Comparison of ENCODE assay signal across 16 cellular contexts in the genomic region with DNA sequence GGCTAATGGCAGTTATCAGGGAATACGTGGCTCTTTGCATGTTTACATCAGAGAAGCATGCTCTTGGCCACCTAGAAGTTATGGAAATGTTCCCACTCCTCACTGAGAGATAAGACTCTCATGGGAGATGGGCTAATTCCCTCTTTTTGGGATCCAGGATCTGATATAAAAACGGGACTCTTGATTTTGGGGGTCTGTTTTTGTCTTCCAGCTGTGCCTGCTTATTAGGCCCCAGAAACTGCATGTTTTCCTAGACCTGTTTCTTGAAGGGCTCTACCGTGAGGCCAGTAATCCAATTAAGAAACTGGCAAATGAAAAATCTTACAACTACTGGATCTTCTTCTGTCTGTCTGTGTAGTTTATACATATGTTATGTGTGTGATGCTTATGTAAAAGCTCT. TPM values are rescaled to one million over a fixed set of nuclear protein-coding genes. Genes with fewer than 3 reads are reported as not detected.
DNase-seq lines count a peak whose midpoint lies in the region; ATAC-seq and TF ChIP-seq lines count a peak whose summit lies in the region.
"Had no signal": no experiment of that assay in that cellular context is flagged by ENCODE, and none has a peak within 500 bp of the region (broad histone marks: within the 10 kb centered on the region; RNA-seq: fewer than 3 reads in every experiment).

No MANE protein-coding gene starts in this region.

- H4K20me1 ChIP-seq in mammary epithelial cell (ENCODE audit: insufficient read depth, low read length), result no peaks in the 10 kb centered on the region

- H3K36me3 ChIP-seq in cardiac muscle cell (no peaks in the 10 kb centered on the region), WERI-Rb-1 (no peaks in the 10 kb centered on the region), mammary epithelial cell (ENCODE audit: insufficient read depth, low read length) (no peaks in the 10 kb centered on the region), lower lobe of right lung (no peaks in the 10 kb centered on the region)

- no peaks in the 10 kb centered on the region for H3K27me3 ChIP-seq in cardiac muscle cell
- no peaks in the 10 kb centered on the region for H3K27me3 ChIP-seq in WERI-Rb-1 (ENCODE audit: insufficient read depth, low read depth, severe bottlenecking)
- no peaks in the 10 kb centered on the region for H3K27me3 ChIP-seq in mammary epithelial cell (ENCODE audit: insufficient read depth, low read length)
- H3K27me3 ChIP-seq in lower lobe of right lung (ENCODE audit: low read depth), result no peaks in the 10 kb centered on the region

- H3K4me1 ChIP-seq in cardiac muscle cell (ENCODE audit: low read depth), result no peaks in the 10 kb centered on the region
- peaks cover 4% of the 10 kb centered on the region for H3K4me1 ChIP-seq in mammary epithelial cell (ENCODE audit: insufficient read depth, low read length)
- H3K4me1 ChIP-seq in lower lobe of right lung, result no peaks in the 10 kb centered on the region

- CTCF ChIA-PET in mammary epithelial cell (lab: Charles Lee; ENCODE audit: low non-redundant PET), result no interaction called here

- H3K9me3 ChIP-seq in cardiac muscle cell (ENCODE audit: low read depth) (no peaks in the 10 kb centered on the region), WERI-Rb-1 (ENCODE audit: severe bottlenecking) (peaks cover 7% of the 10 kb centered on the region), mammary epithelial cell (replicated peaks; ENCODE audit: insufficient read depth, low read length) (peaks cover 4% of the 10 kb centered on the region), lower lobe of right lung (no peaks in the 10 kb centered on the region)

- H3K4me3 Mint-ChIP-seq in glutamatergic neuron (ENCODE audit: unreplicated experiment), result no peak overlapping the region
- H3K4me3 Mint-ChIP-seq: CD4-positive, alpha-beta T cell; H9 had no signal

- TF ChIP-seq CTCF in cardiac muscle cell (IDR thresholded peaks at IDR 0.05; ENCODE audit: low read depth, low read length), result no peak
- no peak for TF ChIP-seq CTCF in WERI-Rb-1 (IDR thresholded peaks at IDR 0.05; ENCODE audit: low read depth, low read length)
- no peak for TF ChIP-seq CTCF in glutamatergic neuron (IDR thresholded peaks at IDR 0.05; ENCODE audit: partially characterized antibody, unreplicated experiment)
- no peak for TF ChIP-seq CTCF in mammary epithelial cell (conservative IDR thresholded peaks at IDR 0.05 in 1 of 2, IDR thresholded peaks at IDR 0.05 in 1 of 2; ENCODE audit: extremely low read depth in 1 of 2, insufficient read depth in 1 of 2, low read depth in 1 of 2, low read length in 2 of 2)
- no peak for TF ChIP-seq CTCF in lower lobe of right lung (IDR thresholded peaks at IDR 0.05)

- H3K4me3 ChIP-seq in cardiac muscle cell, result no peak overlapping the region
- no peak overlapping the region for H3K4me3 ChIP-seq in WERI-Rb-1 (ENCODE audit: low read depth, low read length)
- no peak overlapping the region for H3K4me3 ChIP-seq in mammary epithelial cell (replicated peaks in 1 of 3; ENCODE audit: insufficient read depth in 1 of 3, low read depth in 2 of 3, low read length in 3 of 3)
- H3K4me3 ChIP-seq in lower lobe of right lung, result no peak overlapping the region

- ATAC-seq in Right ventricle myocardium inferior (no peak), HG03565 (IDR thresholded peaks at IDR 0.05; ENCODE audit: unreplicated experiment) (no peak), lower lobe of right lung (no peak)

- BruUV-seq in mammary epithelial cell (replicated peaks; lab: Mats Ljungman, UMichigan), result no TSS peak

- WGBS in mammary epithelial cell (ENCODE audit: low coverage, missing lambda C conversion rate), result 93% methylated on average over 3 of the region's 3 CpGs

- peaks cover 2% of the 10 kb centered on the region for H3K27me3 Mint-ChIP-seq in glutamatergic neuron (ENCODE audit: unreplicated experiment)
- H3K27me3 Mint-ChIP-seq: CD4-positive, alpha-beta T cell had no signal

- H3K27ac Mint-ChIP-seq in glutamatergic neuron (ENCODE audit: unreplicated experiment), result no peak overlapping the region
- H3K27ac Mint-ChIP-seq: CD4-positive, alpha-beta T cell; H9 had no signal

- H3K4me2 ChIP-seq in mammary epithelial cell (ENCODE audit: insufficient read depth, low read depth, low read length), result no peak overlapping the region

- H3K4me1 Mint-ChIP-seq in glutamatergic neuron (ENCODE audit: low read depth, unreplicated experiment), result no peaks in the 10 kb centered on the region

- no peak overlapping the region for H3K9ac ChIP-seq in mammary epithelial cell (ENCODE audit: insufficient read depth, low read length)

- H3K36me3 Mint-ChIP-seq in glutamatergic neuron (ENCODE audit: unreplicated experiment), result peaks cover 62% of the 10 kb centered on the region

- intact Hi-C loops in Right ventricle myocardium inferior (cut with DNase I) (no loop called here), mammary epithelial cell (cut with micrococcal nuclease) (no loop called here), lower lobe of right lung (cut with DNase I) (no loop called here)

- H3K79me2 ChIP-seq in mammary epithelial cell (ENCODE audit: insufficient read depth, low read length), result no peaks in the 10 kb centered on the region

- H3K27ac ChIP-seq in cardiac muscle cell (no peak overlapping the region), WERI-Rb-1 (no peak overlapping the region), mammary epithelial cell (ENCODE audit: insufficient read depth, low read depth, low read length) (no peak overlapping the region), lower lobe of right lung (no peak overlapping the region)
- H3K27ac ChIP-seq: HL-60 had no signal

- H3K9me3 Mint-ChIP-seq in glutamatergic neuron (ENCODE audit: unreplicated experiment), result peaks cover 17% of the 10 kb centered on the region

- DNase-seq in cardiac muscle cell (ENCODE audit: low read depth in 1 of 2, low spot score in 1 of 2), result peak; percentile 5 to 9
- no peak for DNase-seq in Right ventricle myocardium inferior (ENCODE audit: missing footprints)
- DNase-seq in WERI-Rb-1, result peak; percentile 12
- DNase-seq in glutamatergic neuron, result peak; percentile 28
- DNase-seq in mammary epithelial cell, result no peak
- DNase-seq in lower lobe of right lung, result no peak
- DNase-seq: ACHN; CD4-positive, alpha-beta T cell; EL; H9; KBM-7; NCI-H1048; SHP77 treated with DMSO at 0.1 percent for 48 hours had no signal

- H2AFZ ChIP-seq in mammary epithelial cell (ENCODE audit: low read depth, low read length), result no peak overlapping the region

- dilution Hi-C loops in mammary epithelial cell (cut with HindIII; ENCODE audit: low sequenced_read_pairs), result no loop called here

- in situ Hi-C loops in mammary epithelial cell (cut with MboI; ENCODE audit: low sequenced_read_pairs in 2 of 2), result no loop called here

RNA-seq across cellular contexts. Expression of gene PTCH2, which starts 47.0 kb away (rescaled TPM):
- total RNA-seq in cardiac muscle cell (0.53 and 0.66 TPM in 2 replicates), Right ventricle myocardium inferior (0.43 TPM), glutamatergic neuron (ENCODE audit: unreplicated experiment) (20.3 TPM), mammary epithelial cell (under 1 TPM; under 0.01 to 0.33 TPM), lower lobe of right lung (1.0 TPM)
- polyA plus RNA-seq in cardiac muscle cell (0.65 and 0.97 TPM in 2 replicates), mammary epithelial cell (0.03 TPM)
- polyA minus RNA-seq in mammary epithelial cell, result not detected
- total RNA-seq: M059J had no signal

Comparison
In these comparisons a context has a peak if more than half of its experiments do, and no peak if none do; other contexts are left out.
1. DNase-seq: peak in cardiac muscle cell (2 of 2), WERI-Rb-1 (single experiment) and glutamatergic neuron (single experiment); none in Right ventricle myocardium inferior (single experiment), mammary epithelial cell (single experiment) and lower lobe of right lung (single experiment).
2. RNA of gene PTCH2, which starts 47.0 kb away (total RNA-seq): 20.3 TPM in glutamatergic neuron (single experiment); 1.0 TPM in lower lobe of right lung (single experiment), 0.53 to 0.66 TPM in cardiac muscle cell, 0.43 TPM in Right ventricle myocardium inferior (single experiment) and under 0.01 to 0.33 TPM in mammary epithelial cell; every median in the first group is over 10 times any median in the second.